Comparison of ENCODE assay signal across 1 cellular context in genomic region chr17:73309727-73310555, GRCh38.
A peak's percentile ranks its signal among the peaks of the same experiment; 100 is the strongest.
TF ChIP-seq lines count a peak whose summit lies in the region.

No MANE protein-coding gene starts in this region.

TF ChIP-seq in HepG2, 621 proteins besides CTCF, POLR2A, EP300 and RAD21 (continued from another document and continues in another):
- TF ChIP-seq TFDP1 (CRISPR knock-in tag; IDR thresholded peaks at IDR 0.05; ENCODE audit: borderline replicate concordance) (no peak), TBX2 (CRISPR knock-in tag; IDR thresholded peaks at IDR 0.05; ENCODE audit: borderline replicate concordance) (no peak), PATZ1 (CRISPR knock-in tag; IDR thresholded peaks at IDR 0.05) (0 out of 2 replicates have a peak, but pooled peaks have one; percentile 2), ZNF543 (CRISPR knock-in tag; IDR thresholded peaks at IDR 0.05) (no peak), ZFP62 (CRISPR knock-in tag; IDR thresholded peaks at IDR 0.05) (no peak), BRD4 (CRISPR knock-in tag; IDR thresholded peaks at IDR 0.05) (no peak), FUBP1 (CRISPR knock-in tag; IDR thresholded peaks at IDR 0.05; ENCODE audit: borderline replicate concordance) (no peak), DNMT1 (CRISPR knock-in tag; IDR thresholded peaks at IDR 0.05) (no peak), MZF1 (CRISPR knock-in tag; IDR thresholded peaks at IDR 0.05; ENCODE audit: borderline replicate concordance) (no peak), ZNF761 (CRISPR knock-in tag; conservative IDR thresholded peaks at IDR 0.05) (no peak), HNF4A (CRISPR knock-in tag; IDR thresholded peaks at IDR 0.05) (peak; percentile 63), FOXP1 (IDR thresholded peaks at IDR 0.05) (no peak), FOXP1 (CRISPR knock-in tag; IDR thresholded peaks at IDR 0.05) (no peak), NKX3-1 (CRISPR knock-in tag; IDR thresholded peaks at IDR 0.05) (no peak), ZNF383 (CRISPR knock-in tag; IDR thresholded peaks at IDR 0.05; ENCODE audit: borderline replicate concordance) (0 out of 2 replicates have a peak, but pooled peaks have one; percentile 13), ZBED4 (CRISPR knock-in tag; IDR thresholded peaks at IDR 0.05; ENCODE audit: borderline replicate concordance) (no peak), ZFP41 (CRISPR knock-in tag; IDR thresholded peaks at IDR 0.05; ENCODE audit: borderline replicate concordance) (no peak), MTA3 (CRISPR knock-in tag; IDR thresholded peaks at IDR 0.05) (no peak), ZNF644 (CRISPR knock-in tag; IDR thresholded peaks at IDR 0.05; ENCODE audit: low read depth) (no peak), SMARCE1 (IDR thresholded peaks at IDR 0.05; ENCODE audit: borderline replicate concordance) (no peak), IKZF1 (IDR thresholded peaks at IDR 0.05) (no peak), SSRP1 (CRISPR knock-in tag; IDR thresholded peaks at IDR 0.05) (no peak), HNF1A (IDR thresholded peaks at IDR 0.05; ENCODE audit: low read depth) (no peak), HNF1A (CRISPR knock-in tag; IDR thresholded peaks at IDR 0.05; ENCODE audit: borderline replicate concordance) (no peak), SNAPC5 (CRISPR knock-in tag; IDR thresholded peaks at IDR 0.05; ENCODE audit: borderline replicate concordance) (0 out of 2 replicates have a peak, but pooled peaks have one; percentile 70), SMAD1 (CRISPR knock-in tag; IDR thresholded peaks at IDR 0.05; ENCODE audit: borderline replicate concordance, low read depth) (no peak), RERE (CRISPR knock-in tag; IDR thresholded peaks at IDR 0.05; ENCODE audit: low read depth) (no peak), KDM5B (CRISPR knock-in tag; IDR thresholded peaks at IDR 0.05; ENCODE audit: borderline replicate concordance) (no peak; the same call in none of the 2 replicates), MLXIP (CRISPR knock-in tag; IDR thresholded peaks at IDR 0.05; ENCODE audit: borderline replicate concordance) (no peak), DZIP1 (CRISPR knock-in tag; IDR thresholded peaks at IDR 0.05) (no peak)
